ENCODE assay signal across 21 cellular contexts in the genomic region with DNA sequence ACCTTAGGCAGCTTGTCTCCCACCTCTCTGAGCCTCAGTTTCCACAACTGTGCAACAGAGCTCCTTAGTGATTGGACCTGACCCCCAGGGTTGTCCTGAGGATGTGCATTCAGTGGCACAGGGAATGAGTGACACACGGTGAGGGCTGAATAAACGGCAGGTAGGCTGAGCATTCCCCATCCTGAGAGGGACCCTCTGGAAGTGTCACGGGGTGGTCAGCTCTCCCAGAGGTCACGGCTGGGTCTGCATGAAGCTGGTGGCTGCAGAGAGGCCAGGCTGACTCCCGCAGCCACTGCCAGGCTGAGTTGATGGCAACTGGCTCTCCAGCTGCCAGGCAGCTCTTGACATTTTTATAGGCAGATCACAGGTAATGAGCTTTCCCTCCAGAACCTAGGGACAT. TPM values are rescaled to one million over a fixed set of nuclear protein-coding genes. Genes with fewer than 3 reads are reported as not detected.
DNase-seq lines count a peak whose midpoint lies in the region; FAIRE-seq and TF ChIP-seq lines count a peak whose summit lies in the region.
"Had no signal": no experiment of that assay in that cellular context is flagged by ENCODE, and none has a peak within 500 bp of the region (broad histone marks: within the 10 kb centered on the region; RNA-seq: fewer than 3 reads in every experiment).

No MANE protein-coding gene starts in this region.

- no peak overlapping the region for H2AFZ ChIP-seq in H1 (ENCODE audit: low read length)
- no peak overlapping the region for H2AFZ ChIP-seq in osteoblast (ENCODE audit: low read length)
- H2AFZ ChIP-seq: GM23248 had no signal

- H3K23me2 ChIP-seq in H1 (ENCODE audit: low read depth, low read length) = no peaks in the 10 kb centered on the region; the same call in 1 of the 2 replicates

- TF ChIP-seq POLR2A in H1 (IDR thresholded peaks at IDR 0.05; ENCODE audit: control extremely low read depth in 1 of 2, low read depth in 2 of 2, low read length in 2 of 2) = no peak
- no peak for TF ChIP-seq POLR2A in lower leg skin (IDR thresholded peaks at IDR 0.05)

- H3K9ac ChIP-seq in H1 (replicated peaks in 1 of 4; ENCODE audit: extremely low read depth in 1 of 4, low read depth in 3 of 4, low read length in 3 of 4) = no peak overlapping the region
- H3K9ac ChIP-seq: BLaER1, GM23248 had no signal

- H3K9me3 ChIP-seq in H1 (ENCODE audit: insufficient read depth in 2 of 2, low read depth in 1 of 2, low read length in 1 of 2) = no peaks in the 10 kb centered on the region
- H3K9me3 ChIP-seq in osteoblast (ENCODE audit: low read depth, low read length) = no peaks in the 10 kb centered on the region
- H3K9me3 ChIP-seq in tibial artery = no peaks in the 10 kb centered on the region
- H3K9me3 ChIP-seq: BLaER1 had no signal

- H3K56ac ChIP-seq in H1 (replicated peaks; ENCODE audit: insufficient read length, low read depth, low read length) = no peak overlapping the region

- H4K20me1 ChIP-seq in H1 (replicated peaks in 1 of 2; ENCODE audit: control insufficient read depth in 1 of 2, insufficient read depth in 2 of 2, low read length in 2 of 2) (no peaks in the 10 kb centered on the region), osteoblast (ENCODE audit: insufficient read depth, low read length) (no peaks in the 10 kb centered on the region)
- H4K20me1 ChIP-seq: BLaER1 had no signal

- H3K4me3 ChIP-seq in H1 (ENCODE audit: extremely low read depth in 1 of 4, insufficient read depth in 2 of 4, low read depth in 3 of 4, low read length in 4 of 4) = no peak overlapping the region
- no peak overlapping the region for H3K4me3 ChIP-seq in osteoblast (ENCODE audit: insufficient read depth, low read length)
- no peak overlapping the region for H3K4me3 ChIP-seq in tibial artery
- no peak overlapping the region for H3K4me3 ChIP-seq in lower leg skin (ENCODE audit: low read depth, poor library complexity, severe bottlenecking)
- H3K4me3 ChIP-seq: BLaER1, GM12878, GM23248 had no signal

- H3K79me1 ChIP-seq in H1 (ENCODE audit: low read depth, low read length) = no peaks in the 10 kb centered on the region

- H4K8ac ChIP-seq in H1 (ENCODE audit: extremely low read depth, insufficient read depth, low read length) = peak overlapping the region; percentile 16; the same call in 1 of the 2 replicates

- H3K4me1 ChIP-seq in H1 (replicated peaks in 1 of 4; ENCODE audit: control insufficient read depth in 3 of 4, insufficient read depth in 4 of 4, low read length in 3 of 4) (no peaks in the 10 kb centered on the region), osteoblast (ENCODE audit: insufficient read depth, low read length) (no peaks in the 10 kb centered on the region), tibial artery (no peaks in the 10 kb centered on the region)

- no peak for TF ChIP-seq CTCF in H1 (IDR thresholded peaks at IDR 0.05; ENCODE audit: control extremely low read depth in 1 of 3, insufficient read depth in 1 of 3, low read depth in 1 of 3, low read length in 3 of 3)
- TF ChIP-seq CTCF in osteoblast (IDR thresholded peaks at IDR 0.05; ENCODE audit: extremely low read depth, low read depth, low read length) = no peak
- no peak for TF ChIP-seq CTCF in tibial artery (IDR thresholded peaks at IDR 0.05)
- no peak for TF ChIP-seq CTCF in lower leg skin (IDR thresholded peaks at IDR 0.05)

- no peak overlapping the region for H2BK120ac ChIP-seq in H1 (replicated peaks; ENCODE audit: low read depth, low read length)

- WGBS in H1 (ENCODE audit: extremely low coverage in 1 of 2, insufficient coverage in 1 of 2, insufficient read length in 1 of 2, insufficient replicate concordance in 2 of 2, low coverage in 1 of 2, low lambda C conversion rate in 2 of 2, missing lambda C conversion rate in 1 of 2), 2 experiments = 78% methylated on average over 5 of the region's 5 CpGs; no CpG with 5 or more reads in 1 of the 2 experiments
- 63 to 69% methylated on average over 5 of the region's 5 CpGs for WGBS in lower leg skin, 2 donors

- H2BK12ac ChIP-seq in H1 (ENCODE audit: low read depth, low read length) = no peak overlapping the region

- H3K4me2 ChIP-seq in H1 (ENCODE audit: insufficient read depth in 1 of 2, low read depth in 2 of 2, low read length in 2 of 2) (no peak overlapping the region), osteoblast (ENCODE audit: insufficient read depth, low read length) (no peak overlapping the region)
- H3K4me2 ChIP-seq: BLaER1 had no signal

- H3K27me3 ChIP-seq in H1 (replicated peaks in 1 of 4; ENCODE audit: control insufficient read depth in 3 of 4, extremely low read depth in 1 of 4, insufficient read depth in 3 of 4, low read length in 3 of 4) (no peaks in the 10 kb centered on the region), osteoblast (ENCODE audit: insufficient read depth, low read length) (peaks cover 16% of the 10 kb centered on the region), tibial artery (peaks cover 0 to 72% of the 10 kb centered on the region in 2 donors)
- H3K27me3 ChIP-seq: BLaER1 had no signal

- H2BK20ac ChIP-seq in H1 (ENCODE audit: low read length) = no peak overlapping the region

- H3K4ac ChIP-seq in H1 (replicated peaks; ENCODE audit: insufficient read length, low read depth, low read length) = no peak overlapping the region

- DNase-seq in NCI-H82 (lab: John Stamatoyannopoulos, UW) = peak; percentile 56
- DNase-seq in NCI-H82 treated with DMSO at 0.1 percent for 48 hours (lab: John Stamatoyannopoulos, UW; ENCODE audit: unreplicated experiment) = no peak
- DNase-seq in H1 (ENCODE audit: low read depth in 1 of 2, low spot score in 2 of 2) = no peak
- peak; percentile 52 for DNase-seq in osteoblast (ENCODE audit: insufficient read length, low spot score, missing footprints)
- no peak for DNase-seq in tibial artery
- DNase-seq in lower leg skin (ENCODE audit: low spot score in 2 of 2) = no peak
- DNase-seq: CD4-positive, alpha-beta T cell; CD8-positive, alpha-beta memory T cell; DMS 273 treated with DMSO at 0.1 percent for 48 hours; DMS79; EL; GDM1; GM23248; H9 had no signal

- CTCF ChIA-PET in H1 (lab: Charles Lee; ENCODE audit: partially characterized antibody) = interaction anchor here (1.3 to 21.6 kb wide), 4 partner anchors 9 to 146 kb away, joined by 3 to 233 read pairs (median 8); no protein-coding TSS in a partner anchor

- no peak overlapping the region for H3K18ac ChIP-seq in H1 (ENCODE audit: extremely low read depth, low read length)

- H2AK5ac ChIP-seq in H1 (ENCODE audit: low read depth, low read length) = no peak overlapping the region

- H3K14ac ChIP-seq in H1 (ENCODE audit: insufficient read length) = no peak overlapping the region

- no peak overlapping the region for H3K23ac ChIP-seq in H1 (ENCODE audit: insufficient read length)

- H3K36me3 ChIP-seq in H1 (ENCODE audit: control insufficient read depth in 2 of 4, insufficient read depth in 4 of 4, low read length in 3 of 4) (no peaks in the 10 kb centered on the region), osteoblast (ENCODE audit: insufficient read depth, low read length) (no peaks in the 10 kb centered on the region), tibial artery (no peaks in the 10 kb centered on the region)
- H3K36me3 ChIP-seq: BLaER1 had no signal

- no peak overlapping the region for H4K5ac ChIP-seq in H1 (ENCODE audit: insufficient read length, low read depth, low read length)

- H4K91ac ChIP-seq in H1 (replicated peaks; ENCODE audit: insufficient read length, low read length) = no peak overlapping the region

- no peak overlapping the region for H3K27ac ChIP-seq in H1 (ENCODE audit: low read depth, low read length)
- H3K27ac ChIP-seq in osteoblast (ENCODE audit: low read depth, low read length) = no peak overlapping the region
- H3K27ac ChIP-seq in tibial artery = no peak overlapping the region
- H3K27ac ChIP-seq: 22Rv1, BLaER1, C4-2B, GM23248 had no signal

- intact Hi-C loops in tibial artery (cut with DNase I; ENCODE audit: low total_unique reads) (no loop called here), lower leg skin (cut with DNase I; ENCODE audit: low total_unique reads) (no loop called here)

- POLR2A ChIA-PET in H1 (lab: Charles Lee; ENCODE audit: partially characterized antibody) = interaction anchor here (0.5 to 1.3 kb wide), 4 partner anchors 8 to 72 kb away, joined by 3 to 4 read pairs (median 3); no protein-coding TSS in a partner anchor

- TF ChIP-seq RAD21 in H1 (IDR thresholded peaks at IDR 0.05 in 1 of 2, conservative IDR thresholded peaks at IDR 0.05 in 1 of 2; ENCODE audit: low read depth in 2 of 2, low read length in 2 of 2) = no peak

- FAIRE-seq in H1 (lab: Jason Lieb, UNC) = no peak
- FAIRE-seq: A204.1, D721Med, GM12878, GM19239 had no signal

- no peak overlapping the region for H2BK15ac ChIP-seq in H1 (ENCODE audit: low read length)

- no peak for TF ChIP-seq EP300 in H1 (IDR thresholded peaks at IDR 0.05; ENCODE audit: borderline replicate concordance in 1 of 2, low read depth in 2 of 2, low read length in 2 of 2)

- no peak overlapping the region for H2BK5ac ChIP-seq in H1 (ENCODE audit: low read depth, low read length)

- H3K79me2 ChIP-seq in H1 (ENCODE audit: control insufficient read depth in 1 of 2, insufficient read depth in 2 of 2, low read length in 2 of 2) (no peaks in the 10 kb centered on the region), osteoblast (ENCODE audit: insufficient read depth, low read length) (no peaks in the 10 kb centered on the region)

TF ChIP-seq in H1, 55 proteins besides CTCF, POLR2A, EP300 and RAD21 (continues in another document):
- TF ChIP-seq SP2 (IDR thresholded peaks at IDR 0.05; ENCODE audit: low read length) (no peak), ZNF274 (IDR thresholded peaks at IDR 0.05; ENCODE audit: borderline replicate concordance, extremely low read depth, low read length) (no peak), TAF7 (optimal IDR thresholded peaks at IDR 0.05; ENCODE audit: borderline replicate concordance, low read depth, low read length) (no peak), SP4 (IDR thresholded peaks at IDR 0.05; ENCODE audit: low read length) (no peak), TEAD4 (IDR thresholded peaks at IDR 0.05; ENCODE audit: low read depth, low read length) (no peak), CTBP2 (IDR thresholded peaks at IDR 0.05; ENCODE audit: borderline replicate concordance, insufficient read depth, insufficient read length, low read length) (no peak), SAP30 (IDR thresholded peaks at IDR 0.05; ENCODE audit: insufficient read depth, insufficient replicate concordance, low read length) (no peak), NRF1 (IDR thresholded peaks at IDR 0.05; ENCODE audit: low read depth, low read length) (no peak)

RNA-seq across cellular contexts. Expression of gene CD40, which starts 42.5 kb away (rescaled TPM):
- 12.1 and 14.5 TPM in 2 replicates for total RNA-seq in H1 (2021; fragmentation: NEBNext Ultra II Directional; extraction: Animal tissue kit (Norgen Biotek cat#: 25700))
- 18.8 and 19.6 TPM in 2 replicates for polyA plus RNA-seq in H1 (2011; rRNA removed)
- polyA plus RNA-seq in H1 (2011; cell fraction: cytosol; rRNA removed) = 23.9 TPM
- polyA plus RNA-seq in H1 (2011; cell fraction: nucleus; rRNA removed) = 22.4 TPM
- 14.7 to 17.5 TPM (median 16.8 TPM) in 4 replicates for polyA plus RNA-seq in H1 (2012, experiment 1 of 2)
- 11.8 TPM for polyA plus RNA-seq in H1 (2012, experiment 2 of 2)
- 17.8 TPM for polyA plus RNA-seq in H1 (2013, experiment 1 of 2)
- 19.9 TPM for polyA plus RNA-seq in H1 (2013, experiment 2 of 2)
- 14.9 and 15.1 TPM in 2 replicates for polyA minus RNA-seq in H1 (2011; rRNA and poly(A)+ RNA removed)
- 12.1 TPM for polyA minus RNA-seq in H1 (2011; cell fraction: cytosol; rRNA and poly(A)+ RNA removed)
- polyA minus RNA-seq in H1 (2011; cell fraction: nucleus; rRNA and poly(A)+ RNA removed) = 8.8 TPM
- total RNA-seq in osteoblast (2.5 and 3.5 TPM in 2 replicates), lower leg skin (10 to 100 TPM; 12.0 to 17.5 (median 15.9) TPM)

Comparison
In these comparisons a context has a peak if more than half of its experiments do, and no peak if none do; other contexts are left out.
1. DNase-seq: peak in NCI-H82 (single experiment) and osteoblast (single experiment); none in NCI-H82 treated with DMSO at 0.1 percent for 48 hours (single experiment), H1 (0 of 2), tibial artery (0 of 2) and lower leg skin (0 of 2).